ENCODE assay signal across 16 cellular contexts in genomic region chr12:39616251-39616650, GRCh38. TPM values are rescaled to one million over a fixed set of nuclear protein-coding genes. Genes with fewer than 3 reads are reported as not detected.
DNase-seq lines count a peak whose midpoint lies in the region; ATAC-seq, FAIRE-seq and TF ChIP-seq lines count a peak whose summit lies in the region.
"Had no signal": no experiment of that assay in that cellular context is flagged by ENCODE, and none has a peak within 500 bp of the region (broad histone marks: within the 10 kb centered on the region; RNA-seq: fewer than 3 reads in every experiment).

No MANE protein-coding gene starts in this region.

- H3K79me2 ChIP-seq in Loucy (ENCODE audit: insufficient read depth, low read length) (no peaks in the 10 kb centered on the region), GM12878 (ENCODE audit: control insufficient read depth, insufficient read depth, low read length) (peaks cover 82% of the 10 kb centered on the region)

- no peak overlapping the region for H3K9ac ChIP-seq in Loucy (ENCODE audit: low read depth, low read length, poor library complexity, severe bottlenecking)
- H3K9ac ChIP-seq in GM12878 (ENCODE audit: control insufficient read depth, insufficient read depth, low read length) = peak overlapping the region; percentile 53

- TF ChIP-seq EP300 in GM12878 (IDR thresholded peaks at IDR 0.05; ENCODE audit: borderline replicate concordance in 1 of 2, control insufficient read depth in 1 of 2, low read depth in 2 of 2, low read length in 2 of 2) = no peak

- no peak for TF ChIP-seq POLR2A in GM12878 (IDR thresholded peaks at IDR 0.05; ENCODE audit: low read depth, low read length)
- no peak for TF ChIP-seq POLR2A in vagina (IDR thresholded peaks at IDR 0.05)

- H3K9me2 ChIP-seq in Loucy (replicated peaks; ENCODE audit: low read depth, low read length) = no peaks in the 10 kb centered on the region

- H3K36me3 ChIP-seq in right atrium auricular region (no peaks in the 10 kb centered on the region), Loucy (ENCODE audit: insufficient read depth, low read length) (no peaks in the 10 kb centered on the region), GM12878 (ENCODE audit: control insufficient read depth in 2 of 2, insufficient read depth in 2 of 2, low read length in 1 of 2) (no peaks in the 10 kb centered on the region), vagina (no peaks in the 10 kb centered on the region)

- H2AFZ ChIP-seq in Loucy (ENCODE audit: low read length) (no peak overlapping the region; the same call in 1 of the 2 replicates), GM12878 (ENCODE audit: control insufficient read depth, low read depth, low read length) (peak overlapping the region; percentile 18; the same call in 1 of the 2 replicates)

- H3K9me3 ChIP-seq in right atrium auricular region = no peaks in the 10 kb centered on the region
- H3K9me3 ChIP-seq in Loucy (ENCODE audit: insufficient read depth, low read depth, low read length) = no peaks in the 10 kb centered on the region
- H3K9me3 ChIP-seq in GM12878 (replicated peaks; ENCODE audit: control insufficient read depth, insufficient read depth, low read length) = no peaks in the 10 kb centered on the region; the same call in 2 of the 3 replicates
- no peaks in the 10 kb centered on the region for H3K9me3 ChIP-seq in vagina
- H3K9me3 ChIP-seq: mucosa of descending colon, psoas muscle had no signal

- H3K4me1 ChIP-seq in right atrium auricular region = peaks cover 0 to 12% of the 10 kb centered on the region in 2 donors
- peaks cover 26% of the 10 kb centered on the region for H3K4me1 ChIP-seq in Loucy (ENCODE audit: insufficient read depth, low read length, poor library complexity, severe bottlenecking)
- H3K4me1 ChIP-seq in GM12878 (ENCODE audit: control insufficient read depth, insufficient read depth, low read length) = no peaks in the 10 kb centered on the region
- H3K4me1 ChIP-seq in vagina = peaks cover 12% of the 10 kb centered on the region

- no peaks in the 10 kb centered on the region for H3K27me3 ChIP-seq in right atrium auricular region
- H3K27me3 ChIP-seq in Loucy (ENCODE audit: insufficient read depth, low read length, poor library complexity, severe bottlenecking) = no peaks in the 10 kb centered on the region
- H3K27me3 ChIP-seq in GM12878 (replicated peaks in 1 of 2; ENCODE audit: control insufficient read depth in 2 of 2, insufficient read depth in 2 of 2, low read length in 1 of 2) = no peaks in the 10 kb centered on the region
- no peaks in the 10 kb centered on the region for H3K27me3 ChIP-seq in vagina

- TF ChIP-seq CTCF in right atrium auricular region (IDR thresholded peaks at IDR 0.05) (no peak), Loucy (conservative IDR thresholded peaks at IDR 0.05; ENCODE audit: low read length) (no peak), GM12878 (IDR thresholded peaks at IDR 0.05 in 2 of 3, conservative IDR thresholded peaks at IDR 0.05 in 1 of 3; ENCODE audit: control insufficient read depth in 2 of 3, extremely low read depth in 1 of 3, insufficient read depth in 1 of 3, low read depth in 3 of 3, low read length in 3 of 3) (no peak), vagina (IDR thresholded peaks at IDR 0.05) (no peak)

- in situ Hi-C loops in GM12878 (cut with MboI) = loop anchor here (25.0 kb wide), 3 partner anchors 496 to 829 kb away; partner anchors contain the start of gene SLC2A13

- RAD21 ChIA-PET in GM12878 (lab: Charles Lee; ENCODE audit: unreplicated experiment) = interaction anchor here (1.5 to 1.9 kb wide), 3 partner anchors 11 to 174 kb away, joined by 4 to 10 read pairs (median 5); partner anchors contain the start of gene KIF21A

- no peak for TF ChIP-seq RAD21 in GM12878 (IDR thresholded peaks at IDR 0.05; ENCODE audit: insufficient read depth, low read depth, low read length)

- ATAC-seq in Right ventricle myocardium superior (ENCODE audit: poor library complexity) (no peak), GM12878 (no peak), GM19328 (IDR thresholded peaks at IDR 0.05; ENCODE audit: unreplicated experiment) (no peak)
- ATAC-seq: mucosa of descending colon, psoas muscle, WTC11 had no signal

- no TSS peak for BruUV-seq in GM12878 (replicated peaks; lab: Mats Ljungman, UMichigan)

- intact Hi-C loops in Right ventricle myocardium superior (cut with DNase I) (no loop called here), GM12878 (cut with micrococcal nuclease; ENCODE audit: unreplicated experiment) (loop anchor here (10.0 kb wide), 3 partner anchors 301 to 711 kb away; partner anchors contain the start of genes CPNE8 and LRRK2), vagina (cut with DNase I) (no loop called here)

- DNase-seq in right atrium auricular region (ENCODE audit: low spot score) = no peak
- no peak for DNase-seq in Right ventricle myocardium superior
- DNase-seq in GM12878 (ENCODE audit: low read depth, low spot score) = no peak
- no peak for DNase-seq in vagina (ENCODE audit: extremely low spot score in 2 of 2)
- DNase-seq in DMS53 (lab: John Stamatoyannopoulos, UW) = no peak
- DNase-seq: caudate nucleus; mucosa of descending colon; NCI-H2081; psoas muscle; stimulated activated CD8-positive, alpha-beta memory T cell treated with anti-CD3 and anti-CD28 coated beads, Interleukin-4, amount 100 ng/mL, for 48 hours had no signal

- SMC1A ChIA-PET in GM12878 (lab: Charles Lee; ENCODE audit: uncharacterized antibody, unreplicated experiment) = interaction anchor here (1.0 to 2.8 kb wide), 3 partner anchors 9 to 34 kb away, joined by 3 to 14 read pairs (median 5); no protein-coding TSS in a partner anchor

- CTCF ChIA-PET in GM12878 (lab: Yijun Ruan, JAX) = no interaction called here

- H4K20me1 ChIP-seq in Loucy (ENCODE audit: insufficient read depth, low read length, poor library complexity, severe bottlenecking) = no peaks in the 10 kb centered on the region
- no peaks in the 10 kb centered on the region for H4K20me1 ChIP-seq in GM12878 (ENCODE audit: control insufficient read depth, insufficient read depth)

- H3F3A ChIP-seq in Loucy (ENCODE audit: low read depth) = no peaks in the 10 kb centered on the region

- H3K27ac ChIP-seq in right atrium auricular region (peak overlapping the region; percentile 34 to 52), GM12878 (ENCODE audit: control insufficient read depth, insufficient read depth) (peak overlapping the region; percentile 48; the same call in 1 of the 2 replicates), vagina (peak overlapping the region; percentile 41)
- H3K27ac ChIP-seq: psoas muscle, SK-N-MC had no signal

- H3K4me3 ChIP-seq in right atrium auricular region (peak overlapping the region; percentile 25 to 53), Loucy (ENCODE audit: low read length, poor library complexity, severe bottlenecking) (peak overlapping the region; percentile 38), GM12878 (peak overlapping the region; percentile 66), vagina (peak overlapping the region; percentile 24 to 45)
- H3K4me3 ChIP-seq: mucosa of descending colon, psoas muscle, SK-N-MC had no signal

- no peak for FAIRE-seq in GM12878 (lab: Jason Lieb, UNC)
- FAIRE-seq: endothelial cell of umbilical vein, islet of Langerhans had no signal

- POLR2A ChIA-PET in GM12878 (lab: Charles Lee) = interaction anchor here (1.2 kb wide), 1 partner anchor 12 kb away, joined by 4 read pairs; no protein-coding TSS in a partner anchor

- H3K4me2 ChIP-seq in Loucy (ENCODE audit: low read depth, low read length, poor library complexity, severe bottlenecking) (peak overlapping the region; percentile 36), GM12878 (ENCODE audit: control insufficient read depth, insufficient read depth) (peak overlapping the region; percentile 91)

- WGBS in GM12878 (ENCODE audit: insufficient coverage, insufficient replicate concordance, low lambda C conversion rate, missing lambda C conversion rate) = 79% methylated on average over 1 of the region's 1 CpG

TF ChIP-seq in GM12878, 131 proteins besides CTCF, POLR2A, EP300 and RAD21 (continues in another document):
- TF ChIP-seq TARDBP (IDR thresholded peaks at IDR 0.05; ENCODE audit: borderline replicate concordance) (no peak), TCF12 (IDR thresholded peaks at IDR 0.05; ENCODE audit: low read depth, low read length) (no peak), BRCA1 (IDR thresholded peaks at IDR 0.05; ENCODE audit: low read depth, low read length) (no peak), ASH2L (IDR thresholded peaks at IDR 0.05; ENCODE audit: borderline replicate concordance, low read depth) (no peak), POLR2AphosphoS5 (IDR thresholded peaks at IDR 0.05; ENCODE audit: low read length) (no peak), ZZZ3 (IDR thresholded peaks at IDR 0.05; ENCODE audit: control insufficient read depth, insufficient read length, low read depth) (no peak)

RNA-seq across cellular contexts. Expression of gene ABCD2, which starts 3.4 kb away (rescaled TPM):
- total RNA-seq in right atrium auricular region (1 to 10 TPM; 3.6 to 9.9 TPM), Right ventricle myocardium superior (9.2 TPM), GM12878 (2014; rRNA removed) (9.5 and 13.8 TPM in 2 replicates), GM12878 (2014; rRNA removed; fragmentation: Illumina TruSeq; extraction: Trizol) (16.2 and 16.9 TPM in 2 replicates), GM12878 (2021) (10.3 and 11.0 TPM in 2 replicates), vagina (1.5 TPM)
- total RNA-seq in GM12878 (2013; cell fraction: nucleolus; rRNA removed) = 65.6 and 69.0 TPM in 2 replicates
- polyA plus RNA-seq in GM12878 (2011; ENCODE audit: low read depth) = 2.2 TPM
- polyA plus RNA-seq in GM12878 (2011; rRNA removed) (6.4 and 10.7 TPM in 2 replicates), GM12878 (2014; fragmentation: Illumina TruSeq; extraction: Trizol) (9.1 and 12.3 TPM in 2 replicates), GM12878 (2014; fragmentation: Nextera tagmentation; extraction: Ambion mirVana) (1 to 10 TPM; 4.4 to 5.7 TPM), GM12878 (2014; rRNA removed) (4.4 and 6.2 TPM in 2 replicates), GM12878 (2016; fragmentation: Nextera tagmentation; extraction: Ambion mirVana) (1 to 10 TPM; 7.4 to 7.5 TPM)
- polyA plus RNA-seq in GM12878 (2011; cell fraction: cytosol; rRNA removed) = 1.9 and 2.1 TPM in 2 replicates
- polyA plus RNA-seq in GM12878 (2011; cell fraction: nucleus; rRNA removed) = 3.6 and 4.8 TPM in 2 replicates
- polyA plus RNA-seq in GM12878 (2012) = 2.6 and 2.9 TPM in 2 replicates
- 11.4 and 16.4 TPM in 2 replicates for polyA minus RNA-seq in GM12878 (2011; rRNA and poly(A)+ RNA removed)
- polyA minus RNA-seq in GM12878 (2011; cell fraction: cytosol; rRNA and poly(A)+ RNA removed) = 2.9 and 4.3 TPM in 2 replicates
- 11.1 and 14.7 TPM in 2 replicates for polyA minus RNA-seq in GM12878 (2011; cell fraction: nucleus; rRNA and poly(A)+ RNA removed)
- total RNA-seq: endothelial cell of umbilical vein, WTC11 had no signal
- polyA plus RNA-seq: endothelial cell of umbilical vein had no signal
